ENCODE assay signal across 9 cellular contexts in genomic region chr4:180058731-180059215, GRCh38.
DNase-seq lines count a peak whose midpoint lies in the region; ATAC-seq lines count a peak whose summit lies in the region.
"Had no signal": no experiment of that assay in that cellular context is flagged by ENCODE, and none has a peak within 500 bp of the region (broad histone marks: within the 10 kb centered on the region; RNA-seq: fewer than 3 reads in every experiment).

No MANE protein-coding gene starts in this region.

- H3K9me3 ChIP-seq in esophagus (ENCODE audit: control insufficient read depth in 2 of 2, insufficient read depth in 1 of 2, low read depth in 1 of 2, low read length in 1 of 2), result peaks cover 0 to 2% of the 10 kb centered on the region in 2 donors

- H3K27ac Mint-ChIP-seq in activated CD4-positive, alpha-beta T cell treated with anti-CD3 and anti-CD28 coated beads for 36 hours, result no peak overlapping the region
- H3K27ac Mint-ChIP-seq: activated naive CD4-positive, alpha-beta T cell treated with anti-CD3 and anti-CD28 coated beads, Interleukin-2, amount 50 U/mL, for 72 hours had no signal

- peak; percentile 17 for DNase-seq in activated CD4-positive, alpha-beta T cell treated with anti-CD3 and anti-CD28 coated beads for 36 hours
- DNase-seq in activated CD4-positive, alpha-beta T cell treated with anti-CD3 and anti-CD28 coated beads, Interleukin-2, amount 50 U/mL, for 1 hour, result no peak
- DNase-seq in SHP77 (lab: John Stamatoyannopoulos, UW) (peak; percentile 26 to 47), myocyte (ENCODE audit: low read depth) (peak; percentile 32), activated gamma-delta T cell treated with Interleukin-2 at 50 U/mL for 16 hours (no peak)
- DNase-seq in stimulated activated naive CD4-positive, alpha-beta T cell treated with Interleukin-2 at 50 U/mL for 16 hours (lab: John Stamatoyannopoulos, UW), result no peak

- no peaks in the 10 kb centered on the region for H3K36me3 Mint-ChIP-seq in activated CD4-positive, alpha-beta T cell treated with anti-CD3 and anti-CD28 coated beads for 36 hours (ENCODE audit: low read depth)

- peak overlapping the region; percentile 33 to 47 for H3K4me3 ChIP-seq in esophagus (ENCODE audit: low read depth in 1 of 2, low read length in 2 of 2)

- intact Hi-C loops in activated CD4-positive, alpha-beta T cell treated with anti-CD3 and anti-CD28 coated beads for 36 hours (cut with DNase I, micrococcal nuclease), result no loop called here

- H3K4me1 Mint-ChIP-seq in activated CD4-positive, alpha-beta T cell treated with anti-CD3 and anti-CD28 coated beads for 36 hours, result peaks cover 7% of the 10 kb centered on the region

- H3K27me3 Mint-ChIP-seq in activated CD4-positive, alpha-beta T cell treated with anti-CD3 and anti-CD28 coated beads for 36 hours, result peaks cover 38% of the 10 kb centered on the region

- CTCF ChIA-PET in activated CD4-positive, alpha-beta T cell treated with anti-CD3 and anti-CD28 coated beads for 36 hours (lab: Charles Lee), result no interaction called here

- H3K4me1 ChIP-seq in esophagus (ENCODE audit: control insufficient read depth in 2 of 2, insufficient read depth in 2 of 2, low read length in 1 of 2), result peaks cover 3 to 8% of the 10 kb centered on the region in 2 donors

- POLR2A ChIA-PET in activated CD4-positive, alpha-beta T cell treated with anti-CD3 and anti-CD28 coated beads for 36 hours (lab: Charles Lee), result no interaction called here

- no peak for ATAC-seq in activated CD4-positive, alpha-beta T cell treated with anti-CD3 and anti-CD28 coated beads for 36 hours
- peak; percentile 25 for ATAC-seq in HG03139 (IDR thresholded peaks at IDR 0.05; ENCODE audit: unreplicated experiment)

- H3K27ac ChIP-seq in esophagus (ENCODE audit: low read depth in 2 of 2, low read length in 1 of 2), result no peak overlapping the region

- H3K36me3 ChIP-seq in esophagus (ENCODE audit: control insufficient read depth in 2 of 2, insufficient read depth in 2 of 2, low read length in 1 of 2), result no peaks in the 10 kb centered on the region

- no peak overlapping the region for H3K4me3 Mint-ChIP-seq in activated CD4-positive, alpha-beta T cell treated with anti-CD3 and anti-CD28 coated beads for 36 hours

- H3K9me3 Mint-ChIP-seq in activated CD4-positive, alpha-beta T cell treated with anti-CD3 and anti-CD28 coated beads for 36 hours (ENCODE audit: low read depth), result no peaks in the 10 kb centered on the region
- H3K9me3 Mint-ChIP-seq: activated naive CD4-positive, alpha-beta T cell treated with anti-CD3 and anti-CD28 coated beads, Interleukin-2, amount 50 U/mL, for 72 hours had no signal

- 2% methylated on average over 43 to 64 of the region's 64 CpGs for WGBS in esophagus, 2 donors

- peaks cover 3 to 14% of the 10 kb centered on the region in 2 donors for H3K27me3 ChIP-seq in esophagus (ENCODE audit: control insufficient read depth in 1 of 2, insufficient read depth in 2 of 2, low read length in 2 of 2)

Comparison
In these comparisons a context has a peak if more than half of its experiments do, and no peak if none do; other contexts are left out.
1. DNase-seq: peak in activated CD4-positive, alpha-beta T cell treated with anti-CD3 and anti-CD28 coated beads for 36 hours (single experiment), SHP77 (2 of 2) and myocyte (single experiment); none in activated CD4-positive, alpha-beta T cell treated with anti-CD3 and anti-CD28 coated beads, Interleukin-2, amount 50 U/mL, for 1 hour (single experiment), activated gamma-delta T cell treated with Interleukin-2 at 50 U/mL for 16 hours (single experiment) and stimulated activated naive CD4-positive, alpha-beta T cell treated with Interleukin-2 at 50 U/mL for 16 hours (single experiment).